In genomic region chr3:129687586-129688125, GRCh38 we compare ENCODE assay signal across 12 cellular contexts.
A peak's percentile ranks its signal among the peaks of the same experiment; 100 is the strongest.
DNase-seq lines count a peak whose midpoint lies in the region; ATAC-seq, FAIRE-seq and TF ChIP-seq lines count a peak whose summit lies in the region.
"Had no signal": no experiment of that assay in that cellular context is flagged by ENCODE, and none has a peak within 500 bp of the region (broad histone marks: within the 10 kb centered on the region; RNA-seq: fewer than 3 reads in every experiment).

No MANE protein-coding gene starts in this region.

- DNase-seq in astrocyte (ENCODE audit: low read depth) (peak; percentile 14), inferior parietal cortex (ENCODE audit: extremely low spot score) (peak; percentile 65), gastrocnemius medialis (no peak), OCI-M2 (lab: John Stamatoyannopoulos, UW; ENCODE audit: unreplicated experiment) (no peak), NCI-H1105 (lab: John Stamatoyannopoulos, UW) (no peak), SW 1271 (lab: John Stamatoyannopoulos, UW) (no peak)
- DNase-seq: activated CD4-positive, alpha-beta T cell treated with anti-CD3 and anti-CD28 coated beads, Interleukin-2, amount 50 U/mL, for 4 hours; activated naive CD4-positive, alpha-beta T cell treated with anti-CD3 and anti-CD28 coated beads for 36 hours; Calu3; T-helper 1 cell had no signal

- H3K36me3 ChIP-seq in HUES48 (ENCODE audit: control insufficient read depth, insufficient read depth, low read length) (no peaks in the 10 kb centered on the region), astrocyte (ENCODE audit: insufficient read depth, low read length) (no peaks in the 10 kb centered on the region), gastrocnemius medialis (no peaks in the 10 kb centered on the region)

- peak overlapping the region; percentile 86 for H3K4me2 ChIP-seq in astrocyte (ENCODE audit: low read length)

- H3K9me3 Mint-ChIP-seq in astrocyte (ENCODE audit: unreplicated experiment), result peaks cover 3% of the 10 kb centered on the region
- H3K9me3 Mint-ChIP-seq: activated naive CD4-positive, alpha-beta T cell treated with anti-CD3 and anti-CD28 coated beads for 36 hours had no signal

- in situ Hi-C loops in gastrocnemius medialis (cut with MboI; ENCODE audit: low sequenced_read_pairs in 4 of 4), result no loop called here

- H3K4me1 ChIP-seq in HUES48 (ENCODE audit: control insufficient read depth, insufficient read depth, low read length), result peaks cover 60% of the 10 kb centered on the region
- peaks cover 8% of the 10 kb centered on the region for H3K4me1 ChIP-seq in astrocyte (ENCODE audit: insufficient read depth, low read length)
- peaks cover 71 to 79% of the 10 kb centered on the region in 2 donors for H3K4me1 ChIP-seq in gastrocnemius medialis

- peaks cover 15% of the 10 kb centered on the region for H4K20me1 ChIP-seq in astrocyte (ENCODE audit: insufficient read depth, low read length)

- H3K27me3 Mint-ChIP-seq in astrocyte (ENCODE audit: low read depth, unreplicated experiment), result no peaks in the 10 kb centered on the region

- intact Hi-C loops in gastrocnemius medialis (cut with DNase I; ENCODE audit: low total_unique reads), result loop anchor here (2.0 to 5.0 kb wide), 2 partner anchors 35 to 61 kb away; no protein-coding TSS in a partner anchor

- H3K4me3 Mint-ChIP-seq in astrocyte (ENCODE audit: unreplicated experiment), result peak overlapping the region; percentile 81
- H3K4me3 Mint-ChIP-seq: activated naive CD4-positive, alpha-beta T cell treated with anti-CD3 and anti-CD28 coated beads for 36 hours had no signal

- H3K27me3 ChIP-seq in HUES48 (ENCODE audit: control insufficient read depth, insufficient read depth, low read length), result no peaks in the 10 kb centered on the region
- H3K27me3 ChIP-seq in astrocyte (ENCODE audit: insufficient read depth, low read length), result no peaks in the 10 kb centered on the region
- H3K27me3 ChIP-seq in gastrocnemius medialis, result no peaks in the 10 kb centered on the region

- peaks cover 30% of the 10 kb centered on the region for H3K4me1 Mint-ChIP-seq in astrocyte (ENCODE audit: low read depth, unreplicated experiment)

- H3K9me3 ChIP-seq in HUES48 (ENCODE audit: control insufficient read depth, insufficient read depth, low read length) (no peaks in the 10 kb centered on the region), astrocyte (ENCODE audit: insufficient read depth, low read depth, low read length) (no peaks in the 10 kb centered on the region), gastrocnemius medialis (no peaks in the 10 kb centered on the region)

- no peaks in the 10 kb centered on the region for H3K36me3 Mint-ChIP-seq in astrocyte (ENCODE audit: low read depth, unreplicated experiment)

- ATAC-seq in gastrocnemius medialis (peak; percentile 34 to 40), HG02970 (IDR thresholded peaks at IDR 0.05; ENCODE audit: low FRiP score, unreplicated experiment) (no peak)

- H3K27ac Mint-ChIP-seq in astrocyte (ENCODE audit: unreplicated experiment), result peak overlapping the region; percentile 91
- H3K27ac Mint-ChIP-seq: activated naive CD4-positive, alpha-beta T cell treated with anti-CD3 and anti-CD28 coated beads for 36 hours had no signal

- FAIRE-seq in astrocyte (lab: Jason Lieb, UNC), result no peak

- H3K4me3 ChIP-seq in HUES48 (ENCODE audit: low read depth, low read length) (peak overlapping the region; percentile 59), astrocyte (ENCODE audit: insufficient read depth, low read depth, low read length) (no peak overlapping the region), gastrocnemius medialis (peak overlapping the region; percentile 38 to 50 (median 42))

- TF ChIP-seq CTCF in astrocyte (IDR thresholded peaks at IDR 0.05; ENCODE audit: insufficient read depth, low read depth, low read length) (no peak), gastrocnemius medialis (IDR thresholded peaks at IDR 0.05 in 4 of 5, conservative IDR thresholded peaks at IDR 0.05 in 1 of 5) (no peak)

- no peak overlapping the region for H2AFZ ChIP-seq in astrocyte (ENCODE audit: low read depth, low read length)

- H3K79me2 ChIP-seq in astrocyte (ENCODE audit: insufficient read depth, low read length), result peaks cover 5% of the 10 kb centered on the region

- H3K9ac ChIP-seq in HUES48 (ENCODE audit: low read depth, low read length), result peak overlapping the region; percentile 32; the same call in 1 of the 2 replicates
- peak overlapping the region; percentile 63 for H3K9ac ChIP-seq in astrocyte (ENCODE audit: low read length)

- TF ChIP-seq POLR2A in gastrocnemius medialis (IDR thresholded peaks at IDR 0.05), result no peak

- H3K27ac ChIP-seq in HUES48 (ENCODE audit: low read depth, low read length) (peak overlapping the region; percentile 89), astrocyte (ENCODE audit: low read depth, low read length) (no peak overlapping the region), gastrocnemius medialis (peak overlapping the region; percentile 75 to 88 (median 86))

Comparison
In these comparisons a context has a peak if more than half of its experiments do, and no peak if none do; other contexts are left out.
1. DNase-seq: peak in astrocyte (single experiment) and inferior parietal cortex (single experiment); none in gastrocnemius medialis (0 of 2), OCI-M2 (single experiment), NCI-H1105 (single experiment) and SW 1271 (0 of 2).